23 cellular contexts compared by ENCODE assay signal in genomic region chr7:34371922-34372321, GRCh38.
"Had no signal": no experiment of that assay in that cellular context is flagged by ENCODE, and none has a peak within 500 bp of the region (broad histone marks: within the 10 kb centered on the region; RNA-seq: fewer than 3 reads in every experiment).

No MANE protein-coding gene starts in this region.

- ATAC-seq: esophagus mucosa; gastrocnemius medialis; left lobe of liver; natural killer cell treated with Interleukin-12 subunit alpha and Interleukin-12 subunit beta and Interleukin-15 and Interleukin-18, amount 100 ng/mL, for 72 hours; pancreas; stimulated activated effector memory CD8-positive, alpha-beta T cell treated with anti-CD3 and anti-CD28 coated beads, Interleukin-12 subunit alpha, Interleukin-12 subunit beta, amount 100 ng/mL, for 72 hours had no signal

- DNase-seq: dorsolateral prefrontal cortex; effector CD4-positive, alpha-beta T cell; gastrocnemius medialis; head of caudate nucleus; kidney; naive B cell; pancreas; sigmoid colon; stimulated activated CD4-positive, alpha-beta T cell treated with anti-CD3 and anti-CD28 coated beads, Interleukin-2, amount 100 ng/mL, for 24 hours; stimulated activated CD4-positive, alpha-beta T cell treated with anti-CD3 and anti-CD28 coated beads, Interleukin-4, amount 100 ng/mL, for 24 hours; stimulated activated naive CD4-positive, alpha-beta T cell treated with Interleukin-2 at 50 U/mL for 16 hours; stomach; thyroid gland; trophoblast cell had no signal

- H3K27ac ChIP-seq: dorsolateral prefrontal cortex, epithelial cell of prostate, gastrocnemius medialis, neutrophil, pancreas, right atrium auricular region, sigmoid colon, stomach, thyroid gland, vagina had no signal

- H3K4me3 ChIP-seq: dorsolateral prefrontal cortex, gastrocnemius medialis, lung, pancreas, right atrium auricular region, sigmoid colon, stomach, thyroid gland, vagina had no signal

- H3K36me3 ChIP-seq: gastrocnemius medialis, neutrophil, pancreas, right atrium auricular region, sigmoid colon, stomach, thyroid gland, vagina had no signal

- FAIRE-seq: kidney, pancreas had no signal

- H3K9me3 ChIP-seq: gastrocnemius medialis, neutrophil, pancreas, right atrium auricular region, sigmoid colon, thyroid gland, vagina had no signal

- H3K27me3 ChIP-seq: dorsolateral prefrontal cortex, gastrocnemius medialis, neutrophil, pancreas, right atrium auricular region, sigmoid colon, stomach, thyroid gland, vagina had no signal

- H3K4me1 ChIP-seq: gastrocnemius medialis, pancreas, right atrium auricular region, sigmoid colon, stomach, thyroid gland, vagina had no signal
